In the genomic region with DNA sequence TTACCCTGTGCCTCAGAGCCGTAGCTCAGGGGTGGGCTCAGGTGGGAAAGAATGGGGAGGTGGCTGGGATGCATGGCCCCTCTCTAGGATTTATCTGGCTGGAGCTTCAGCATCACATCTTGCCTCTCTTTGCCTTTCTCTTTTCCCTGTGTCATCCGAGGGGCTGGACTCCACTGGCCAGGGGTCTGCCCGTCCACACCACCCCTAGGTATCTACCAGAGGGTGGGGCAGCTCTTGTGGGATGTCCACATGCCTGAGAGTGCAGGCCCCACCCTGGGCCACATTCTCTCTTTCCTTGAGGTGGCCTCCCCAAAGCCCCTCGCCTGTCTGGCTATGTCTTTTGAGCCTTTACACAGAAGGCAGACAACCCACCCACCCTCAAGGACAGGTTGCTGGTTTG, we compare ENCODE assay signal across 25 cellular contexts. TPM values are rescaled to one million over a fixed set of nuclear protein-coding genes. Genes with fewer than 3 reads are reported as not detected.
DNase-seq lines count a peak whose midpoint lies in the region; ATAC-seq and TF ChIP-seq lines count a peak whose summit lies in the region.
"Had no signal": no experiment of that assay in that cellular context is flagged by ENCODE, and none has a peak within 500 bp of the region (broad histone marks: within the 10 kb centered on the region; RNA-seq: fewer than 3 reads in every experiment).

No MANE protein-coding gene starts in this region.

- H3F3A ChIP-seq in GM23338 (replicated peaks; ENCODE audit: low read depth) = no peaks in the 10 kb centered on the region

- no peaks in the 10 kb centered on the region for H3K9me2 ChIP-seq in GM23338 (ENCODE audit: insufficient read depth)

- no peak overlapping the region for H3K18ac ChIP-seq in neuronal stem cell (ENCODE audit: low read length)
- H3K18ac ChIP-seq in trophoblast cell (ENCODE audit: low read length) = no peak overlapping the region

- DNase-seq in activated naive CD4-positive, alpha-beta T cell treated with anti-CD3 and anti-CD28 coated beads, Interleukin-2, amount 50 U/mL, for 16 hours = no peak
- DNase-seq in activated naive CD8-positive, alpha-beta T cell treated with anti-CD3 and anti-CD28 coated beads for 36 hours = no peak
- DNase-seq in neuronal stem cell (ENCODE audit: low spot score) (no peak), trophoblast cell (no peak), GM20000 (ENCODE audit: low spot score) (no peak), GM23338 (ENCODE audit: low spot score) (no peak)
- DNase-seq: COR-L47; DMS79; GM23248; HCEC 1CT; NCI-H1105; NCI-H146; NCI-H2029; NCI-H226; NCI-H524; NCI-H774; NK-92 treated with Interleukin-12 subunit alpha and Interleukin-12 subunit beta, amount 100 ng/mL, for 24 hours; SHP77 treated with DMSO at 0.1 percent for 48 hours had no signal

- no peak overlapping the region for H2AFZ ChIP-seq in neuronal stem cell (ENCODE audit: low read length)
- H2AFZ ChIP-seq in trophoblast cell (ENCODE audit: insufficient read depth, low read length, poor library complexity) = no peak overlapping the region
- H2AFZ ChIP-seq in GM23338 = no peak overlapping the region
- H2AFZ ChIP-seq: GM23248 had no signal

- no CpG with 5 or more reads among the region's 4 CpGs for WGBS in neuronal stem cell (ENCODE audit: extremely low coverage in 2 of 2, insufficient read length in 2 of 2, insufficient replicate concordance in 1 of 2), 2 donors
- no CpG with 5 or more reads among the region's 4 CpGs for WGBS in trophoblast cell (ENCODE audit: extremely low coverage, insufficient coverage, insufficient read length)

- H2BK120ac ChIP-seq in neuronal stem cell (ENCODE audit: low read depth, low read length) (no peak overlapping the region), trophoblast cell (ENCODE audit: insufficient read depth, low read length, poor library complexity) (no peak overlapping the region)

- H3K4me1 Mint-ChIP-seq in activated naive CD4-positive, alpha-beta T cell treated with anti-CD3 and anti-CD28 coated beads, Interleukin-2, amount 50 U/mL, for 24 hours = peaks cover 39% of the 10 kb centered on the region
- peaks cover 38% of the 10 kb centered on the region for H3K4me1 Mint-ChIP-seq in activated naive CD8-positive, alpha-beta T cell treated with anti-CD3 and anti-CD28 coated beads for 36 hours
- H3K4me1 Mint-ChIP-seq in GM23338 = peaks cover 4% of the 10 kb centered on the region; the same call in 2 of the 3 replicates

- no peaks in the 10 kb centered on the region; the same call in none of the 2 replicates for H4K20me1 ChIP-seq in GM23338 (replicated peaks; ENCODE audit: insufficient read depth)

- no peak for TF ChIP-seq CTCF in GM20000 (IDR thresholded peaks at IDR 0.05; ENCODE audit: extremely low read depth, missing control alignments)
- no peak for TF ChIP-seq CTCF in GM23338 (conservative IDR thresholded peaks at IDR 0.05; ENCODE audit: low read depth in 2 of 2)

- H3K79me2 ChIP-seq in trophoblast cell (ENCODE audit: control insufficient read depth, insufficient read depth, low read length, poor library complexity) = no peaks in the 10 kb centered on the region
- H3K79me2 ChIP-seq in GM23338 (replicated peaks; ENCODE audit: insufficient read depth) = no peaks in the 10 kb centered on the region

- no peak overlapping the region for H3K9ac ChIP-seq in neuronal stem cell (ENCODE audit: low read depth, low read length, poor library complexity)
- H3K9ac ChIP-seq in trophoblast cell (ENCODE audit: low read length) = no peak overlapping the region
- H3K9ac ChIP-seq: GM23248, KMS-11 had no signal

- H2AK5ac ChIP-seq in neuronal stem cell (ENCODE audit: low read depth, low read length) = no peak overlapping the region
- H2AK5ac ChIP-seq in trophoblast cell (ENCODE audit: low read length) = no peak overlapping the region

- H3K4me2 ChIP-seq in neuronal stem cell (ENCODE audit: insufficient read depth, low read length, poor library complexity, severe bottlenecking) (no peak overlapping the region), trophoblast cell (ENCODE audit: low read length) (no peak overlapping the region), GM23338 (no peak overlapping the region)
- H3K4me2 ChIP-seq: A549, KMS-11 had no signal

- H4K91ac ChIP-seq in neuronal stem cell (ENCODE audit: low read depth, low read length, poor library complexity) (no peak overlapping the region), trophoblast cell (ENCODE audit: low read depth, low read length) (no peak overlapping the region)

- H2BK5ac ChIP-seq in neuronal stem cell (ENCODE audit: low read length) (no peak overlapping the region), trophoblast cell (ENCODE audit: low read depth, low read length, poor library complexity) (no peak overlapping the region)

- H3K27ac ChIP-seq in neuronal stem cell (replicated peaks; ENCODE audit: low read length) = no peak overlapping the region
- H3K27ac ChIP-seq in trophoblast cell (ENCODE audit: low read depth, low read length) = no peak overlapping the region
- H3K27ac ChIP-seq in GM23338 (ENCODE audit: low read depth) = no peak overlapping the region
- H3K27ac ChIP-seq: A549, GM23248, KMS-11, RWPE1, SK-N-MC had no signal

- H3K27me3 ChIP-seq in neuronal stem cell (ENCODE audit: control insufficient read depth in 3 of 3, insufficient read depth in 3 of 3, low read depth in 1 of 3, low read length in 3 of 3) (no peaks in the 10 kb centered on the region), trophoblast cell (ENCODE audit: insufficient read depth, low read length) (no peaks in the 10 kb centered on the region), GM23338 (ENCODE audit: insufficient read depth) (no peaks in the 10 kb centered on the region)

- no peak overlapping the region for H2BK15ac ChIP-seq in neuronal stem cell (ENCODE audit: low read length)

- H3K27ac Mint-ChIP-seq in activated naive CD4-positive, alpha-beta T cell treated with anti-CD3 and anti-CD28 coated beads, Interleukin-2, amount 50 U/mL, for 24 hours = no peak overlapping the region
- peak overlapping the region; percentile 94 for H3K27ac Mint-ChIP-seq in activated naive CD8-positive, alpha-beta T cell treated with anti-CD3 and anti-CD28 coated beads for 36 hours
- no peak overlapping the region for H3K27ac Mint-ChIP-seq in GM23338
- H3K27ac Mint-ChIP-seq: B cell, CD14-positive monocyte had no signal

- H3K4me3 Mint-ChIP-seq in activated naive CD4-positive, alpha-beta T cell treated with anti-CD3 and anti-CD28 coated beads, Interleukin-2, amount 50 U/mL, for 24 hours = peak overlapping the region; percentile 27
- H3K4me3 Mint-ChIP-seq in activated naive CD8-positive, alpha-beta T cell treated with anti-CD3 and anti-CD28 coated beads for 36 hours = no peak overlapping the region
- no peak overlapping the region for H3K4me3 Mint-ChIP-seq in GM23338
- H3K4me3 Mint-ChIP-seq: CD14-positive monocyte had no signal

- peaks cover 0 to 44% of the 10 kb centered on the region in 2 donors for H3K36me3 ChIP-seq in neuronal stem cell (replicated peaks in 1 of 2; ENCODE audit: control insufficient read depth in 2 of 2, insufficient read depth in 2 of 2, low read length in 2 of 2)
- H3K36me3 ChIP-seq in trophoblast cell (ENCODE audit: control insufficient read depth in 1 of 2, insufficient read depth in 2 of 2, low read length in 2 of 2) = no peaks in the 10 kb centered on the region
- no peaks in the 10 kb centered on the region for H3K36me3 ChIP-seq in GM23338 (ENCODE audit: insufficient read depth)

- peaks cover 7% of the 10 kb centered on the region for H3K36me3 Mint-ChIP-seq in activated naive CD4-positive, alpha-beta T cell treated with anti-CD3 and anti-CD28 coated beads, Interleukin-2, amount 50 U/mL, for 24 hours
- H3K36me3 Mint-ChIP-seq in activated naive CD8-positive, alpha-beta T cell treated with anti-CD3 and anti-CD28 coated beads for 36 hours = peaks cover 5% of the 10 kb centered on the region
- H3K36me3 Mint-ChIP-seq in GM23338 (ENCODE audit: low read depth) = no peaks in the 10 kb centered on the region; the same call in 2 of the 3 replicates

- H3K23ac ChIP-seq in neuronal stem cell (ENCODE audit: low read depth, low read length, poor library complexity) = peak overlapping the region; percentile 12
- H3K23ac ChIP-seq in trophoblast cell (ENCODE audit: low read length) = no peak overlapping the region

- H3K27me3 Mint-ChIP-seq in activated naive CD4-positive, alpha-beta T cell treated with anti-CD3 and anti-CD28 coated beads, Interleukin-2, amount 50 U/mL, for 24 hours = no peaks in the 10 kb centered on the region
- no peaks in the 10 kb centered on the region for H3K27me3 Mint-ChIP-seq in activated naive CD8-positive, alpha-beta T cell treated with anti-CD3 and anti-CD28 coated beads for 36 hours
- peaks cover 5% of the 10 kb centered on the region for H3K27me3 Mint-ChIP-seq in GM23338 (ENCODE audit: insufficient read depth, low read depth, poor library complexity)
- H3K27me3 Mint-ChIP-seq: B cell had no signal

- H3K4me1 ChIP-seq in neuronal stem cell (ENCODE audit: control insufficient read depth in 2 of 2, insufficient read depth in 1 of 2, low read depth in 1 of 2, low read length in 2 of 2) (peaks cover 4 to 9% of the 10 kb centered on the region in 2 donors), trophoblast cell (ENCODE audit: control insufficient read depth in 1 of 2, insufficient read depth in 2 of 2, low read length in 2 of 2) (no peaks in the 10 kb centered on the region), GM23338 (ENCODE audit: insufficient read depth) (no peaks in the 10 kb centered on the region)
- H3K4me1 ChIP-seq: A549 had no signal

- H3K4me3 ChIP-seq in neuronal stem cell (ENCODE audit: low read length in 2 of 2) (no peak overlapping the region), trophoblast cell (ENCODE audit: low read depth, low read length) (no peak overlapping the region), GM23338 (no peak overlapping the region)
- H3K4me3 ChIP-seq: A549, GM23248, SK-N-MC had no signal

- H4K8ac ChIP-seq in neuronal stem cell (ENCODE audit: low read depth, low read length) (no peak overlapping the region), trophoblast cell (ENCODE audit: low read depth, low read length) (no peak overlapping the region)

- no peak overlapping the region for H3K4ac ChIP-seq in neuronal stem cell (ENCODE audit: low read length)
- no peak overlapping the region for H3K4ac ChIP-seq in trophoblast cell (ENCODE audit: low read depth, low read length)

- ATAC-seq in GM23338 = no peak
- ATAC-seq: A549 had no signal

- H2BK12ac ChIP-seq in neuronal stem cell (ENCODE audit: low read length) (no peak overlapping the region), trophoblast cell (ENCODE audit: low read length) (no peak overlapping the region)

- H3K14ac ChIP-seq in neuronal stem cell (ENCODE audit: low read length) (no peak overlapping the region), trophoblast cell (ENCODE audit: low read length) (no peak overlapping the region)

- H3K9me3 Mint-ChIP-seq in activated naive CD4-positive, alpha-beta T cell treated with anti-CD3 and anti-CD28 coated beads, Interleukin-2, amount 50 U/mL, for 24 hours = no peaks in the 10 kb centered on the region
- H3K9me3 Mint-ChIP-seq in activated naive CD8-positive, alpha-beta T cell treated with anti-CD3 and anti-CD28 coated beads for 36 hours = no peaks in the 10 kb centered on the region
- no peaks in the 10 kb centered on the region for H3K9me3 Mint-ChIP-seq in GM23338
- H3K9me3 Mint-ChIP-seq: CD14-positive monocyte had no signal

- H3K79me1 ChIP-seq in neuronal stem cell (ENCODE audit: low read depth, low read length) (no peaks in the 10 kb centered on the region), trophoblast cell (ENCODE audit: low read length) (no peaks in the 10 kb centered on the region)

- no peak overlapping the region for H4K12ac ChIP-seq in trophoblast cell (ENCODE audit: low read depth, low read length)

- H3K9me3 ChIP-seq in neuronal stem cell (replicated peaks in 1 of 2; ENCODE audit: control insufficient read depth in 2 of 2, insufficient read depth in 1 of 2, low read depth in 1 of 2, low read length in 2 of 2) (no peaks in the 10 kb centered on the region), trophoblast cell (ENCODE audit: insufficient read depth, low read depth, low read length) (peaks cover 3% of the 10 kb centered on the region)
- H3K9me3 ChIP-seq: A549 had no signal

RNA-seq across cellular contexts. Expression of gene PXYLP1, which starts 37.2 kb away (rescaled TPM):
- 10 to 100 TPM in 1 of 2 experiments, 1 to 10 TPM in 1; 9.9 to 10.5 TPM for total RNA-seq in activated naive CD8-positive, alpha-beta T cell treated with anti-CD3 and anti-CD28 coated beads for 36 hours
- polyA plus RNA-seq in neuronal stem cell (2013, experiment 1 of 2) = 23.5 TPM
- polyA plus RNA-seq in neuronal stem cell (2013, experiment 2 of 2) = 23.1 TPM
- 4.8 and 6.0 TPM in 2 replicates for polyA plus RNA-seq in trophoblast cell (2013)
- total RNA-seq in GM23338 (2014; rRNA removed; shearing (Covaris generic)) = 20.1 TPM in 2 replicates
- polyA plus RNA-seq in GM23338 (2016; fragmentation: Nextera tagmentation; extraction: Ambion mirVana) = 8.9 and 9.3 TPM in 2 replicates
